In the genomic region with DNA sequence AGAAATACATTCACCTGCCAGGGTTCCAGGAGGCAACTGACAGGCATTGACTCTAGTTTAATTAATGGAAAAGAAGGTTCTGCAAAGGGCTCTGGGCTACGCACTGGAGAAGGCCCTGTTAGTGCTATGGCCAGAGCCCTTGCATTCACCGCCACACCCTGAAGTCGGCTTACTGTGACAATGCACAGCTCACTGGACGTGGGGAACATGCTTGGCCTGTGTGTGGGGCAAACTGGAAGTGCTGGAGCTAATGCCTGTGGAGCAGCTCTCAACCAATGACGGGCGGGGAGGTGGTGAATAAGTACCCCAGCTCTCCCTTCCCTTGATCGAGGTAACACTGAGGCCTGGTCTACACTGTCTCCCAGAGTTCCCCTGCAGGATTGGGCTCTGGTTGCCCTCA, we compare ENCODE assay signal across 24 cellular contexts.
DNase-seq lines count a peak whose midpoint lies in the region; ATAC-seq and TF ChIP-seq lines count a peak whose summit lies in the region.
"Had no signal": no experiment of that assay in that cellular context is flagged by ENCODE, and none has a peak within 500 bp of the region (broad histone marks: within the 10 kb centered on the region; RNA-seq: fewer than 3 reads in every experiment).

No MANE protein-coding gene starts in this region.

- no peak overlapping the region for H3K4me3 ChIP-seq in right cardiac atrium (ENCODE audit: low read length)
- H3K4me3 ChIP-seq: BLaER1, GM12878 had no signal

- no peak overlapping the region for H3K27ac ChIP-seq in right cardiac atrium (ENCODE audit: low read length)
- H3K27ac ChIP-seq: 22Rv1, BLaER1 had no signal

- TF ChIP-seq CTCF in type B pancreatic cell (conservative IDR thresholded peaks at IDR 0.05): no peak

- no peaks in the 10 kb centered on the region for H3K27me3 ChIP-seq in right cardiac atrium (ENCODE audit: control insufficient read depth, insufficient read depth)
- H3K27me3 ChIP-seq: BE2C, BLaER1 had no signal

- no peaks in the 10 kb centered on the region for H3K9me3 ChIP-seq in right cardiac atrium (ENCODE audit: control insufficient read depth, low read length)
- H3K9me3 ChIP-seq: BE2C, BLaER1 had no signal

- peak; percentile 62 for DNase-seq in cardiac septum (ENCODE audit: low spot score)
- no peak for DNase-seq in right cardiac atrium
- DNase-seq in mesenteric fat pad (ENCODE audit: low spot score): peak; percentile 35
- peak; percentile 40 for DNase-seq in type B pancreatic cell (ENCODE audit: extremely low spot score, unreplicated experiment)
- DNase-seq in A172 (ENCODE audit: low spot score): no peak
- DNase-seq: ACHN; BE2C; C1 segment of cervical spinal cord; CD4-positive, alpha-beta memory T cell; CD4-positive, CD25-positive, alpha-beta regulatory T cell; CD8-positive, alpha-beta memory T cell; COR-L47; DMS 273 treated with DMSO at 0.1 percent for 48 hours; DMS153; DMS53; DMS79; DND-41; EL; GDM1 had no signal

- H3K27me3 Mint-ChIP-seq in type B pancreatic cell: peaks cover 5% of the 10 kb centered on the region
- H3K27me3 Mint-ChIP-seq: CD4-positive, alpha-beta memory T cell; CD8-positive, alpha-beta memory T cell had no signal

- intact Hi-C loops in cardiac septum (cut with DNase I) (no loop called here), right cardiac atrium (cut with DNase I) (no loop called here)

- no peak overlapping the region for H3K27ac Mint-ChIP-seq in type B pancreatic cell
- H3K27ac Mint-ChIP-seq: CD14-positive monocyte; CD4-positive, alpha-beta memory T cell; CD4-positive, CD25-positive, alpha-beta regulatory T cell had no signal

- no peaks in the 10 kb centered on the region for H3K4me1 Mint-ChIP-seq in type B pancreatic cell (ENCODE audit: unreplicated experiment)
- H3K4me1 Mint-ChIP-seq: CD14-positive monocyte; CD4-positive, CD25-positive, alpha-beta regulatory T cell had no signal

- 96% methylated on average over 7 of the region's 7 CpGs for WGBS in right cardiac atrium

- H3K4me1 ChIP-seq in right cardiac atrium (ENCODE audit: control insufficient read depth, insufficient read depth, low read length): no peaks in the 10 kb centered on the region
- H3K4me1 ChIP-seq: BE2C had no signal

- no peak overlapping the region for H3K4me3 Mint-ChIP-seq in type B pancreatic cell
- H3K4me3 Mint-ChIP-seq: CD14-positive monocyte; CD4-positive, alpha-beta memory T cell; CD4-positive, CD25-positive, alpha-beta regulatory T cell; CD8-positive, alpha-beta memory T cell had no signal

- H3K9me3 Mint-ChIP-seq in type B pancreatic cell: no peaks in the 10 kb centered on the region
- H3K9me3 Mint-ChIP-seq: CD4-positive, alpha-beta memory T cell; CD4-positive, CD25-positive, alpha-beta regulatory T cell; CD8-positive, alpha-beta memory T cell had no signal

- no peaks in the 10 kb centered on the region for H3K36me3 Mint-ChIP-seq in type B pancreatic cell
- H3K36me3 Mint-ChIP-seq: CD14-positive monocyte; CD4-positive, alpha-beta memory T cell; CD4-positive, CD25-positive, alpha-beta regulatory T cell had no signal

- ATAC-seq in right cardiac atrium: no peak
- no peak for ATAC-seq in HG02798 (IDR thresholded peaks at IDR 0.05; ENCODE audit: poor library complexity, unreplicated experiment)
- ATAC-seq: GM12878 had no signal

Comparison
In these comparisons a context has a peak if more than half of its experiments do, and no peak if none do; other contexts are left out.
1. DNase-seq: peak in cardiac septum (single experiment), mesenteric fat pad (single experiment) and type B pancreatic cell (single experiment); none in right cardiac atrium (0 of 3) and A172 (single experiment).